12 cellular contexts compared by ENCODE assay signal in genomic region chr7:108384721-108385483, GRCh38.
DNase-seq lines count a peak whose midpoint lies in the region; ATAC-seq, FAIRE-seq and TF ChIP-seq lines count a peak whose summit lies in the region.
"Had no signal": no experiment of that assay in that cellular context is flagged by ENCODE, and none has a peak within 500 bp of the region (broad histone marks: within the 10 kb centered on the region; RNA-seq: fewer than 3 reads in every experiment).

No MANE protein-coding gene starts in this region.

- no peak overlapping the region for H3K4me3 ChIP-seq in epithelial cell of esophagus (ENCODE audit: low read length)
- H3K4me3 ChIP-seq: heart right ventricle, psoas muscle had no signal

- intact Hi-C loops in head of caudate nucleus (cut with DNase I) = no loop called here

- no peak for TF ChIP-seq CTCF in D721Med (IDR thresholded peaks at IDR 0.05; ENCODE audit: insufficient read depth, missing control alignments)
- peak; percentile 24 for TF ChIP-seq CTCF in epithelial cell of esophagus (IDR thresholded peaks at IDR 0.05; ENCODE audit: insufficient read depth, low read depth, low read length, missing control alignments)

- ATAC-seq in GM21367 (IDR thresholded peaks at IDR 0.05; ENCODE audit: unreplicated experiment) (peak; percentile 86), HG03439 (IDR thresholded peaks at IDR 0.05; ENCODE audit: unreplicated experiment) (peak; percentile 67)
- ATAC-seq: heart right ventricle; psoas muscle; stimulated activated effector memory CD8-positive, alpha-beta T cell treated with anti-CD3 and anti-CD28 coated beads, Interleukin-12 subunit alpha, Interleukin-12 subunit beta, amount 100 ng/mL, for 72 hours had no signal

- peak; percentile 51 for FAIRE-seq in D721Med (lab: Jason Lieb, UNC)
- FAIRE-seq: astrocyte had no signal

- DNase-seq in D721Med (ENCODE audit: insufficient read length, low spot score) = no peak
- peak; percentile 20 for DNase-seq in epithelial cell of esophagus (ENCODE audit: low read depth)
- DNase-seq in mucosa of gallbladder (ENCODE audit: low spot score) = no peak
- no peak for DNase-seq in DMS153 (lab: John Stamatoyannopoulos, UW)
- no peak for DNase-seq in head of caudate nucleus
- DNase-seq in activated CD8-positive, alpha-beta memory T cell treated with anti-CD3 and anti-CD28 coated beads, Interleukin-2, amount 50 U/mL, for 4 hours = no peak
- DNase-seq: heart right ventricle, psoas muscle had no signal
